ENCODE assay signal across 10 cellular contexts in genomic region chr2:81324046-81324445, GRCh38.
A peak's percentile ranks its signal among the peaks of the same experiment; 100 is the strongest.
DNase-seq lines count a peak whose midpoint lies in the region; ATAC-seq, FAIRE-seq and TF ChIP-seq lines count a peak whose summit lies in the region.
"Had no signal": no experiment of that assay in that cellular context is flagged by ENCODE, and none has a peak within 500 bp of the region (broad histone marks: within the 10 kb centered on the region; RNA-seq: fewer than 3 reads in every experiment).

No MANE protein-coding gene starts in this region.

- WGBS in GM23248 (ENCODE audit: low coverage in 1 of 2, low lambda C conversion rate in 2 of 2, missing lambda C conversion rate in 2 of 2), 2 experiments: 24% methylated on average over 3 of the region's 3 CpGs

- H3K9ac ChIP-seq in KMS-11 (no peak overlapping the region), GM23248 (no peak overlapping the region)

- DNase-seq in DMS53 treated with DMSO at 0.1 percent for 48 hours (lab: John Stamatoyannopoulos, UW; ENCODE audit: unreplicated experiment) (peak; percentile 55), RCC 7860 (ENCODE audit: low spot score) (peak; percentile 11), iris pigment epithelial cell (ENCODE audit: low read depth) (peak; percentile 21), DMS114 treated with DMSO at 0.1 percent for 48 hours (lab: John Stamatoyannopoulos, UW; ENCODE audit: unreplicated experiment) (no peak), GM23248 (no peak)
- DNase-seq in activated naive CD8-positive, alpha-beta T cell treated with anti-CD3 and anti-CD28 coated beads, Interleukin-2, amount 50 U/mL, for 24 hours: no peak
- DNase-seq: activated naive CD8-positive, alpha-beta T cell treated with anti-CD3 and anti-CD28 coated beads, Interleukin-2, amount 10 ng/mL, durations not matched to agents 7 days and 5 days; GOT3 had no signal

- H3K4me2 ChIP-seq in KMS-11 (no peak overlapping the region), GM23248 (ENCODE audit: unreplicated experiment) (no peak overlapping the region)

- H3K36me3 Mint-ChIP-seq in activated naive CD8-positive, alpha-beta T cell treated with anti-CD3 and anti-CD28 coated beads, Interleukin-2, amount 50 U/mL, for 24 hours (ENCODE audit: low read depth): no peaks in the 10 kb centered on the region
- H3K36me3 Mint-ChIP-seq: activated naive CD8-positive, alpha-beta T cell treated with anti-CD3 and anti-CD28 coated beads, Interleukin-2, amount 10 ng/mL, durations not matched to agents 7 days and 5 days had no signal

- H3K4me1 Mint-ChIP-seq in activated naive CD8-positive, alpha-beta T cell treated with anti-CD3 and anti-CD28 coated beads, Interleukin-2, amount 50 U/mL, for 24 hours: no peaks in the 10 kb centered on the region
- H3K4me1 Mint-ChIP-seq: activated naive CD8-positive, alpha-beta T cell treated with anti-CD3 and anti-CD28 coated beads, Interleukin-2, amount 10 ng/mL, durations not matched to agents 7 days and 5 days had no signal

- no peak for ATAC-seq in activated naive CD8-positive, alpha-beta T cell treated with anti-CD3 and anti-CD28 coated beads, Interleukin-2, amount 50 U/mL, for 24 hours
- no peak for ATAC-seq in GM21515 (IDR thresholded peaks at IDR 0.05; ENCODE audit: unreplicated experiment)

- in situ Hi-C loops in GM23248 (cut with MboI): no loop called here

- no peaks in the 10 kb centered on the region for H4K20me1 ChIP-seq in KMS-11 (ENCODE audit: insufficient read depth)
- no peaks in the 10 kb centered on the region for H4K20me1 ChIP-seq in GM23248 (ENCODE audit: insufficient read depth)

- H3K27me3 Mint-ChIP-seq in activated naive CD8-positive, alpha-beta T cell treated with anti-CD3 and anti-CD28 coated beads, Interleukin-2, amount 50 U/mL, for 24 hours: no peaks in the 10 kb centered on the region
- H3K27me3 Mint-ChIP-seq: activated naive CD8-positive, alpha-beta T cell treated with anti-CD3 and anti-CD28 coated beads, Interleukin-2, amount 10 ng/mL, durations not matched to agents 7 days and 5 days had no signal

- H3K9me3 Mint-ChIP-seq in activated naive CD8-positive, alpha-beta T cell treated with anti-CD3 and anti-CD28 coated beads, Interleukin-2, amount 50 U/mL, for 24 hours: peaks cover 28% of the 10 kb centered on the region

- H3K27ac ChIP-seq in KMS-11 (no peak overlapping the region), GM23248 (no peak overlapping the region)

- H3K36me3 ChIP-seq in KMS-11 (ENCODE audit: insufficient read depth) (no peaks in the 10 kb centered on the region), GM23248 (ENCODE audit: low read depth) (no peaks in the 10 kb centered on the region)

- TF ChIP-seq CTCF in KMS-11 (conservative IDR thresholded peaks at IDR 0.05; ENCODE audit: low read depth, low read length): peak; percentile 63

- no peaks in the 10 kb centered on the region for H3K9me3 ChIP-seq in GM23248 (ENCODE audit: low read depth)

- no peaks in the 10 kb centered on the region for H3F3A ChIP-seq in GM23248 (ENCODE audit: insufficient read depth)

- H3K27me3 ChIP-seq in KMS-11 (ENCODE audit: insufficient read depth, low read depth): no peaks in the 10 kb centered on the region
- no peaks in the 10 kb centered on the region for H3K27me3 ChIP-seq in GM23248 (replicated peaks; ENCODE audit: insufficient read depth)

- H3K79me2 ChIP-seq in KMS-11 (ENCODE audit: insufficient read depth, low read depth): no peaks in the 10 kb centered on the region
- no peaks in the 10 kb centered on the region for H3K79me2 ChIP-seq in GM23248 (ENCODE audit: insufficient read depth)

- no peak overlapping the region for H3K27ac Mint-ChIP-seq in activated naive CD8-positive, alpha-beta T cell treated with anti-CD3 and anti-CD28 coated beads, Interleukin-2, amount 50 U/mL, for 24 hours
- H3K27ac Mint-ChIP-seq: activated naive CD8-positive, alpha-beta T cell treated with anti-CD3 and anti-CD28 coated beads, Interleukin-2, amount 10 ng/mL, durations not matched to agents 7 days and 5 days had no signal

- no peaks in the 10 kb centered on the region for H3K4me1 ChIP-seq in KMS-11 (ENCODE audit: low read depth, poor library complexity, severe bottlenecking)
- H3K4me1 ChIP-seq in GM23248 (ENCODE audit: insufficient read depth): no peaks in the 10 kb centered on the region

- H3K4me3 ChIP-seq in KMS-11 (IDR thresholded peaks at IDR 0.05; ENCODE audit: insufficient read depth, low read depth, low read length) (no peak overlapping the region), GM23248 (no peak overlapping the region)

- FAIRE-seq in RCC 7860 (lab: Jason Lieb, UNC): no peak

- H3K9me2 ChIP-seq in GM23248 (ENCODE audit: insufficient read depth): no peaks in the 10 kb centered on the region

- H2AFZ ChIP-seq in KMS-11 (ENCODE audit: low read depth) (no peak overlapping the region), GM23248 (no peak overlapping the region)

- H3K4me3 Mint-ChIP-seq in activated naive CD8-positive, alpha-beta T cell treated with anti-CD3 and anti-CD28 coated beads, Interleukin-2, amount 50 U/mL, for 24 hours: no peak overlapping the region
- H3K4me3 Mint-ChIP-seq: activated naive CD8-positive, alpha-beta T cell treated with anti-CD3 and anti-CD28 coated beads, Interleukin-2, amount 10 ng/mL, durations not matched to agents 7 days and 5 days had no signal

Comparison
In these comparisons a context has a peak if more than half of its experiments do, and no peak if none do; other contexts are left out.
1. DNase-seq: peak in DMS53 treated with DMSO at 0.1 percent for 48 hours (single experiment), RCC 7860 (single experiment) and iris pigment epithelial cell (single experiment); none in DMS114 treated with DMSO at 0.1 percent for 48 hours (single experiment), activated naive CD8-positive, alpha-beta T cell treated with anti-CD3 and anti-CD28 coated beads, Interleukin-2, amount 50 U/mL, for 24 hours (single experiment) and GM23248 (single experiment).